In genomic region chr9:5486988-5487387, GRCh38 we compare ENCODE assay signal across 35 cellular contexts.
"Had no signal": no experiment of that assay in that cellular context is flagged by ENCODE, and none has a peak within 500 bp of the region (broad histone marks: within the 10 kb centered on the region; RNA-seq: fewer than 3 reads in every experiment).

No MANE protein-coding gene starts in this region.

- H3K27me3 ChIP-seq: MG63 had no signal

- DNase-seq: Karpas-422, Kasumi-1, MG63, MM.1S, MV-4-11, NCI-H1048, NCI-H1092, NCI-H1092 treated with DMSO at 0.1 percent for 48 hours, NCI-H1105, NCI-H1105 treated with DMSO at 0.1 percent for 48 hours, NCI-H1417, NCI-H1417 treated with DMSO at 0.1 percent for 48 hours, NCI-H1436, NCI-H1436 treated with DMSO at 0.1 percent for 48 hours, NCI-H146, NCI-H1694, NCI-H1694 treated with DMSO at 0.1 percent for 48 hours, NCI-H187, NCI-H187 treated with DMSO at 0.1 percent for 48 hours, NCI-H1930, NCI-H2029, NCI-H2029 treated with DMSO at 0.1 percent for 48 hours, NCI-H2081, NCI-H2081 treated with DMSO at 0.1 percent for 48 hours, NCI-H2107, NCI-H2171, NCI-H2171 treated with DMSO at 0.1 percent for 48 hours, NCI-H2227 treated with DMSO at 0.1 percent for 48 hours, NCI-H226, NCI-H345, NCI-H446, NCI-H446 treated with DMSO at 0.1 percent for 48 hours, NCI-H510A, NCI-H510A treated with DMSO at 0.1 percent for 48 hours, NCI-H524 had no signal

- H3K4me3 ChIP-seq: MG63 had no signal

- H3K9me3 ChIP-seq: MG63 had no signal

- H3K36me3 ChIP-seq: MG63 had no signal
